Comparison of ENCODE assay signal across 1 cellular context in genomic region chr7:91299952-91300775, GRCh38.
TF ChIP-seq lines count a peak whose summit lies in the region.

No MANE protein-coding gene starts in this region.

TF ChIP-seq in SK-N-SH, 30 proteins besides CTCF, POLR2A, EP300 and RAD21:
- no peak for TF ChIP-seq REST (IDR thresholded peaks at IDR 0.05; ENCODE audit: low read depth, low read length)
- TF ChIP-seq EZH2phosphoT487 (IDR thresholded peaks at IDR 0.05; ENCODE audit: borderline replicate concordance, low read depth): no peak
- TF ChIP-seq MXI1 (IDR thresholded peaks at IDR 0.05; ENCODE audit: low read depth, low read length): 0 out of 2 replicates have a peak, but pooled peaks have one; percentile 13
- no peak for TF ChIP-seq NRF1 (IDR thresholded peaks at IDR 0.05; ENCODE audit: low read depth, low read length)
- no peak for TF ChIP-seq USF2 (IDR thresholded peaks at IDR 0.05; ENCODE audit: borderline replicate concordance, low read depth, low read length)
- no peak for TF ChIP-seq PBX3 (IDR thresholded peaks at IDR 0.05)
- TF ChIP-seq FOSL2 (IDR thresholded peaks at IDR 0.05; ENCODE audit: borderline replicate concordance, low read depth): no peak
- no peak for TF ChIP-seq JUND (IDR thresholded peaks at IDR 0.05)
